2 cellular contexts compared by ENCODE assay signal in the genomic region with DNA sequence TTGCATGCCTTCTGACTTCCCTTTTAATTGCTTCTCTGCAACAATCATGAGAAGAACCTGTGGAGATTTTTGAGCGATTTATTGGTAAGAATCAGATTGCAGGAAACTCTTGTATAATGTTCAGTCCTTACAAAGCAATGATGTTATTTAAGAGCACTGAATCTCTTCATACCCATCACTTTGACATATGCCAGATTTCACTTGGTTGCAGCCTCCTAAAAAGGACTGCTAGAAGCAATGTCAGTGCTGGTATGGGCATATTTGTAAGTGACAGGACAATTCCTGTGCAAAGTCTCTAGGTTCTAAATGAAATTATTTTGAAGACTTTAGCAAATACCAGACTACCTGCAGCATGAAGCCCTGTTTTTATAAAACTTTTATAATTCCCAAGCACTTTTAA.
TF ChIP-seq lines count a peak whose summit lies in the region.

No MANE protein-coding gene starts in this region.

TF ChIP-seq in SK-N-SH, 30 proteins besides CTCF, POLR2A, EP300 and RAD21 (continued from another document):
- no peak for TF ChIP-seq USF2 (IDR thresholded peaks at IDR 0.05; ENCODE audit: borderline replicate concordance, low read depth, low read length)
- no peak for TF ChIP-seq JUND (IDR thresholded peaks at IDR 0.05)
- TF ChIP-seq, protein P1, sequence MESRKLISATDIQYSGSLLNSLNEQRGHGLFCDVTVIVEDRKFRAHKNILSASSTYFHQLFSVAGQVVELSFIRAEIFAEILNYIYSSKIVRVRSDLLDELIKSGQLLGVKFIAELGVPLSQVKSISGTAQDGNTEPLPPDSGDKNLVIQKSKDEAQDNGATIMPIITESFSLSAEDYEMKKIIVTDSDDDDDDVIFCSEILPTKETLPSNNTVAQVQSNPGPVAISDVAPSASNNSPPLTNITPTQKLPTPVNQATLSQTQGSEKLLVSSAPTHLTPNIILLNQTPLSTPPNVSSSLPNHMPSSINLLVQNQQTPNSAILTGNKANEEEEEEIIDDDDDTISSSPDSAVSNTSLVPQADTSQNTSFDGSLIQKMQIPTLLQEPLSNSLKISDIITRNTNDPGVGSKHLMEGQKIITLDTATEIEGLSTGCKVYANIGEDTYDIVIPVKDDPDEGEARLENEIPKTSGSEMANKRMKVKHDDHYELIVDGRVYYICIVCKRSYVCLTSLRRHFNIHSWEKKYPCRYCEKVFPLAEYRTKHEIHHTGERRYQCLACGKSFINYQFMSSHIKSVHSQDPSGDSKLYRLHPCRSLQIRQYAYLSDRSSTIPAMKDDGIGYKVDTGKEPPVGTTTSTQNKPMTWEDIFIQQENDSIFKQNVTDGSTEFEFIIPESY (IDR thresholded peaks at IDR 0.05; ENCODE audit: borderline replicate concordance, low read depth): no peak
- TF ChIP-seq FOXM1 (IDR thresholded peaks at IDR 0.05; ENCODE audit: low read depth): no peak
- no peak for TF ChIP-seq NFIC (IDR thresholded peaks at IDR 0.05; ENCODE audit: borderline replicate concordance)
- TF ChIP-seq ELF1 (IDR thresholded peaks at IDR 0.05): no peak

TF ChIP-seq in neural cell, 6 proteins besides CTCF, POLR2A, EP300 and RAD21 (continued from another document):
- TF ChIP-seq, protein P2, sequence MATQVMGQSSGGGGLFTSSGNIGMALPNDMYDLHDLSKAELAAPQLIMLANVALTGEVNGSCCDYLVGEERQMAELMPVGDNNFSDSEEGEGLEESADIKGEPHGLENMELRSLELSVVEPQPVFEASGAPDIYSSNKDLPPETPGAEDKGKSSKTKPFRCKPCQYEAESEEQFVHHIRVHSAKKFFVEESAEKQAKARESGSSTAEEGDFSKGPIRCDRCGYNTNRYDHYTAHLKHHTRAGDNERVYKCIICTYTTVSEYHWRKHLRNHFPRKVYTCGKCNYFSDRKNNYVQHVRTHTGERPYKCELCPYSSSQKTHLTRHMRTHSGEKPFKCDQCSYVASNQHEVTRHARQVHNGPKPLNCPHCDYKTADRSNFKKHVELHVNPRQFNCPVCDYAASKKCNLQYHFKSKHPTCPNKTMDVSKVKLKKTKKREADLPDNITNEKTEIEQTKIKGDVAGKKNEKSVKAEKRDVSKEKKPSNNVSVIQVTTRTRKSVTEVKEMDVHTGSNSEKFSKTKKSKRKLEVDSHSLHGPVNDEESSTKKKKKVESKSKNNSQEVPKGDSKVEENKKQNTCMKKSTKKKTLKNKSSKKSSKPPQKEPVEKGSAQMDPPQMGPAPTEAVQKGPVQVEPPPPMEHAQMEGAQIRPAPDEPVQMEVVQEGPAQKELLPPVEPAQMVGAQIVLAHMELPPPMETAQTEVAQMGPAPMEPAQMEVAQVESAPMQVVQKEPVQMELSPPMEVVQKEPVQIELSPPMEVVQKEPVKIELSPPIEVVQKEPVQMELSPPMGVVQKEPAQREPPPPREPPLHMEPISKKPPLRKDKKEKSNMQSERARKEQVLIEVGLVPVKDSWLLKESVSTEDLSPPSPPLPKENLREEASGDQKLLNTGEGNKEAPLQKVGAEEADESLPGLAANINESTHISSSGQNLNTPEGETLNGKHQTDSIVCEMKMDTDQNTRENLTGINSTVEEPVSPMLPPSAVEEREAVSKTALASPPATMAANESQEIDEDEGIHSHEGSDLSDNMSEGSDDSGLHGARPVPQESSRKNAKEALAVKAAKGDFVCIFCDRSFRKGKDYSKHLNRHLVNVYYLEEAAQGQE (IDR thresholded peaks at IDR 0.05; ENCODE audit: borderline replicate concordance): no peak
- TF ChIP-seq POLR2AphosphoS5 (IDR thresholded peaks at IDR 0.05): no peak
